ENCODE assay signal across 8 cellular contexts in genomic region chr14:103628221-103628683, GRCh38. TPM values are rescaled to one million over a fixed set of nuclear protein-coding genes. Genes with fewer than 3 reads are reported as not detected.
A peak's percentile ranks its signal among the peaks of the same experiment; 100 is the strongest.
DNase-seq lines count a peak whose midpoint lies in the region; ATAC-seq and TF ChIP-seq lines count a peak whose summit lies in the region.

No MANE protein-coding gene starts in this region.

- no peaks in the 10 kb centered on the region for H3K9me3 ChIP-seq in colonic mucosa

- TF ChIP-seq CTCF in AG09319 (IDR thresholded peaks at IDR 0.05; ENCODE audit: low read depth, low read length) (no peak), RWPE1 (conservative IDR thresholded peaks at IDR 0.05; ENCODE audit: low read depth) (no peak), colonic mucosa (IDR thresholded peaks at IDR 0.05) (no peak)

- DNase-seq in AG09319 (ENCODE audit: extremely low read depth, low read depth) (peak; percentile 52), RWPE1 (ENCODE audit: low spot score) (peak; percentile 84), colonic mucosa (peak; percentile 84), left colon (peak; percentile 83 to 85), COR-L47 (lab: John Stamatoyannopoulos, UW) (no peak)
- DNase-seq in stimulated activated CD4-positive, alpha-beta T cell treated with anti-CD3 and anti-CD28 coated beads, Interleukin-4, amount 100 ng/mL, for 4 hours = peak; percentile 8 to 20

- H3K27ac ChIP-seq in RWPE1 = peak overlapping the region; percentile 97
- peak overlapping the region; percentile 95 for H3K27ac ChIP-seq in colonic mucosa

- POLR2A ChIA-PET in RWPE1 (lab: Yijun Ruan, JAX; ENCODE audit: low non-redundant PET) = interaction anchor here (0.6 kb wide), 1 partner anchor 41 kb away, joined by 7 read pairs; no protein-coding TSS in a partner anchor

- H3K36me3 ChIP-seq in colonic mucosa = no peaks in the 10 kb centered on the region

- CTCF ChIA-PET in RWPE1 (lab: Yijun Ruan, JAX) = no interaction called here

- intact Hi-C loops in colonic mucosa (cut with DNase I) (loop anchor here (5.0 kb wide), 1 partner anchor 51 kb away; no protein-coding TSS in a partner anchor), left colon (cut with DNase I, micrococcal nuclease) (loop anchor here in 1 of 2 donors (10.0 kb wide), 1 partner anchor 53 kb away; no protein-coding TSS in a partner anchor)

- peak; percentile 46 for TF ChIP-seq POLR2A in GM19193 (IDR thresholded peaks at IDR 0.05; ENCODE audit: extremely low read depth, insufficient read depth, insufficient read length)

- peaks cover 11% of the 10 kb centered on the region for H3K4me1 ChIP-seq in colonic mucosa

- H3K9ac ChIP-seq in colonic mucosa (ENCODE audit: low read depth in 2 of 2, low read length in 2 of 2) = peak overlapping the region; percentile 85 to 97

- H3K27me3 ChIP-seq in colonic mucosa = no peaks in the 10 kb centered on the region

- peak overlapping the region; percentile 98 for H3K4me3 ChIP-seq in colonic mucosa

- ATAC-seq in left colon = peak; percentile 74
- ATAC-seq in HG02678 (IDR thresholded peaks at IDR 0.05; ENCODE audit: unreplicated experiment) = no peak

RNA-seq across cellular contexts. Expression of gene KLC1, which starts 0.8 kb away (rescaled TPM):
- total RNA-seq in colonic mucosa = 100 to 1,000 TPM in 1 of 2 donors, 10 to 100 TPM in 1; 78.1 to 112 TPM
- 10 to 100 TPM; 83.6 to 88.0 TPM for total RNA-seq in left colon
